ENCODE assay signal across 8 cellular contexts in the genomic region with DNA sequence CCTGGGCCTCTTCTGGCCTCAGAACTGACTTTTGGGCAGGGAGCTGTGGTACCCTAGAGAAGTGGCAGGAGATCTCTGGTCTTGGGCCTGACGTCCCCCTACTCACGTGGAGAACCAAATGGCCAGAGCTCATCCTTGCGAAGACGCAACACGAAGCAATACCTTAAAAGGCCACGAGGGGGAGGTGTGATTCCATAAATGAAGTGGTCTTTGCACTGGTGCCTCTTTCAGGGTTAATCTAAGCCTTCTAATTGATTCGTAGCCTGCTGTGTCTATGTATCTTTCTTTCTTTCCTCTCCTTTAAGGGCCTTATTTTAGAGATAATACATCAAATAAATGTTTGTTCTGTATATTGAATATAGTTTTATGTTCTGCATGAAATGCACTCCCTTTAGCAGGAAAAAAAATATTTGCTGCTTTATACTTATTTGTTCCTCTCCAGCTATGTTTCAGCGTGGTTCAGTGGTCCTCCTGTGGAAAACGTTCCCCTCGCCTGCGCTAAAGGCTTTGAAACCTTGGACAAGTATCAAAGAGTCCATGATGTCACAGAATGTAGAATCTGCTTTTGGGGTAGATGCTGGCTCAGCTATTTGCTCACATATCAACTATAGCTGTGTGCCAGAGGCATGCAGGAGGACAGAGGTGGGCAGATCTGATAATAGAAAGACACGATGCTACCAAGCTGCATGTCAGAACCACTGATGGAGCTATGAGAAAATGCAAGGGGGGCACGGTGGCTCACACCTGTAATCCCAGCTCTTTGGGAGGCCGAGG. TPM values are rescaled to one million over a fixed set of nuclear protein-coding genes. Genes with fewer than 3 reads are reported as not detected.
DNase-seq lines count a peak whose midpoint lies in the region; ATAC-seq and TF ChIP-seq lines count a peak whose summit lies in the region.

No MANE protein-coding gene starts in this region.

- DNase-seq in NCI-H226 (peak; percentile 2), cerebellar cortex (ENCODE audit: low spot score) (peak; percentile 69), left lobe of liver (ENCODE audit: low spot score) (peak; percentile 57)
- DNase-seq in activated CD4-positive, CD25-positive, alpha-beta regulatory T cell treated with anti-CD3 and anti-CD28 coated beads, Interleukin-2, amount 50 U/mL, for 16 hours (ENCODE audit: low read depth, low spot score), result peak; percentile 46
- peak; percentile 61 to 78 for DNase-seq in stimulated activated CD4-positive, alpha-beta T cell treated with anti-CD3 and anti-CD28 coated beads, Interleukin-4, amount 100 ng/mL, for 48 hours (ENCODE audit: low read depth in 2 of 2)

- TF ChIP-seq CTCF in 22Rv1 (IDR thresholded peaks at IDR 0.05), result peak; percentile 94

- TF ChIP-seq POLR2A in GM18505 (IDR thresholded peaks at IDR 0.05; ENCODE audit: borderline replicate concordance, extremely low read depth, insufficient read depth, insufficient read length), result no peak

- ATAC-seq in GM18505 (IDR thresholded peaks at IDR 0.05; ENCODE audit: unreplicated experiment) (peak; percentile 53), HG03103 (IDR thresholded peaks at IDR 0.05; ENCODE audit: low read depth, unreplicated experiment) (peak; percentile 91), left lobe of liver (peak; percentile 92)

- H3K27ac ChIP-seq in 22Rv1, result no peak overlapping the region

RNA-seq across cellular contexts. Expression of gene STRA8, which starts 41.0 kb away (rescaled TPM):
- total RNA-seq in left lobe of liver, result not detected

Comparison
In these comparisons a context has a peak if more than half of its experiments do, and no peak if none do; other contexts are left out.
1. DNase-seq: peak in every context shown above with its lines; median percentile 70 in stimulated activated CD4-positive, alpha-beta T cell treated with anti-CD3 and anti-CD28 coated beads, Interleukin-4, amount 100 ng/mL, for 48 hours; 69 in cerebellar cortex; 57 in left lobe of liver; 46 in activated CD4-positive, CD25-positive, alpha-beta regulatory T cell treated with anti-CD3 and anti-CD28 coated beads, Interleukin-2, amount 50 U/mL, for 16 hours; 2 in NCI-H226.